Comparison of ENCODE assay signal across 9 cellular contexts in genomic region chr16:66728117-66728787, GRCh38. TPM values are rescaled to one million over a fixed set of nuclear protein-coding genes. Genes with fewer than 3 reads are reported as not detected.
DNase-seq lines count a peak whose midpoint lies in the region; ATAC-seq and TF ChIP-seq lines count a peak whose summit lies in the region.
"Had no signal": no experiment of that assay in that cellular context is flagged by ENCODE, and none has a peak within 500 bp of the region (broad histone marks: within the 10 kb centered on the region; RNA-seq: fewer than 3 reads in every experiment).

No MANE protein-coding gene starts in this region.

- peak; percentile 76 for ATAC-seq in activated naive CD8-positive, alpha-beta T cell treated with anti-CD3 and anti-CD28 coated beads, Interleukin-2, amount 50 U/mL, for 24 hours
- ATAC-seq in sciatic nerve (peak; percentile 89), GM19351 (IDR thresholded peaks at IDR 0.05; ENCODE audit: unreplicated experiment) (no peak)

- intact Hi-C loops in CD4-positive, alpha-beta memory T cell (cut with micrococcal nuclease) = loop anchor here (1.0 to 2.0 kb wide), 4 partner anchors 31 to 322 kb away; partner anchors contain the start of gene CMTM4
- intact Hi-C loops in sciatic nerve (cut with DNase I) = loop anchor here (5.0 to 10.0 kb wide), 2 partner anchors 116 to 137 kb away; no protein-coding TSS in a partner anchor

- H3K36me3 ChIP-seq in CD4-positive, alpha-beta memory T cell (ENCODE audit: insufficient read depth, low read length) = peaks cover 78% of the 10 kb centered on the region
- peaks cover 62% of the 10 kb centered on the region for H3K36me3 ChIP-seq in cardiac muscle cell

- H3K23me2 ChIP-seq in H9 (ENCODE audit: insufficient read length, low read depth, low read length, poor library complexity, severe bottlenecking) = no peaks in the 10 kb centered on the region

- no peak overlapping the region for H4K91ac ChIP-seq in H9 (ENCODE audit: insufficient read length, low read depth, low read length)

- H3K4me1 Mint-ChIP-seq in CD4-positive, alpha-beta memory T cell = peaks cover 3 to 6% (median 5%) of the 10 kb centered on the region in 4 donors
- peaks cover 34 to 39% of the 10 kb centered on the region in 2 experiments for H3K4me1 Mint-ChIP-seq in H9
- no peaks in the 10 kb centered on the region for H3K4me1 Mint-ChIP-seq in activated naive CD8-positive, alpha-beta T cell treated with anti-CD3 and anti-CD28 coated beads, Interleukin-2, amount 50 U/mL, for 24 hours

- H3K27me3 ChIP-seq in CD4-positive, alpha-beta memory T cell (ENCODE audit: insufficient read depth, low read length) = no peaks in the 10 kb centered on the region
- H3K27me3 ChIP-seq in H9 (ENCODE audit: insufficient read depth, low read length) (no peaks in the 10 kb centered on the region), cardiac muscle cell (no peaks in the 10 kb centered on the region)

- no peak overlapping the region for H2AK5ac ChIP-seq in H9 (ENCODE audit: insufficient read length, low read length)

- no peak overlapping the region for H3K4me3 Mint-ChIP-seq in CD4-positive, alpha-beta memory T cell
- no peak overlapping the region for H3K4me3 Mint-ChIP-seq in H9
- no peak overlapping the region for H3K4me3 Mint-ChIP-seq in activated naive CD8-positive, alpha-beta T cell treated with anti-CD3 and anti-CD28 coated beads, Interleukin-2, amount 50 U/mL, for 24 hours
- H3K4me3 Mint-ChIP-seq: IgD-negative memory B cell had no signal

- POLR2A ChIA-PET in CD4-positive, alpha-beta memory T cell (lab: Charles Lee; ENCODE audit: partially characterized antibody) = interaction anchor here (1.3 to 1.5 kb wide), 2 partner anchors 23 to 145 kb away, joined by 3 to 8 read pairs; partner anchors contain the start of gene DYNC1LI2

- H3K4me3 ChIP-seq in CD4-positive, alpha-beta memory T cell (ENCODE audit: low read length in 2 of 2) = no peak overlapping the region
- no peak overlapping the region for H3K4me3 ChIP-seq in cardiac muscle cell

- no peak overlapping the region for H3T11ph ChIP-seq in H9 (ENCODE audit: low read length)

- no peaks in the 10 kb centered on the region for H3K79me2 ChIP-seq in H9 (ENCODE audit: insufficient read depth, low read length)

- peak in 4 of 5 donors; percentile 42 to 56 (median 46) for DNase-seq in CD4-positive, alpha-beta memory T cell
- DNase-seq in H9 (no peak), NCI-H2196 treated with DMSO at 0.1 percent for 48 hours (lab: John Stamatoyannopoulos, UW; ENCODE audit: unreplicated experiment) (peak; percentile 44), cardiac muscle cell (ENCODE audit: low read depth in 1 of 2, low spot score in 1 of 2) (peak; percentile 61 to 80), sciatic nerve (ENCODE audit: low spot score) (no peak)
- no peak for DNase-seq in activated naive CD8-positive, alpha-beta T cell treated with anti-CD3 and anti-CD28 coated beads, Interleukin-2, amount 50 U/mL, for 24 hours
- no peak for DNase-seq in effector CD4-positive, alpha-beta T cell

- H2BK20ac ChIP-seq in H9 (ENCODE audit: low read depth, low read length, poor library complexity, severe bottlenecking) = no peak overlapping the region

- H3K18ac ChIP-seq in H9 (ENCODE audit: insufficient read length, low read depth, low read length) = no peak overlapping the region

- no peak overlapping the region for H2BK15ac ChIP-seq in H9 (ENCODE audit: low read depth, low read length)

- peak overlapping the region in 5 of 7 donors; percentile 12 to 73 (median 52) for H3K27ac Mint-ChIP-seq in CD4-positive, alpha-beta memory T cell
- peak overlapping the region; percentile 71 to 95 (median 80); a peak in 5 of 7 replicates for H3K27ac Mint-ChIP-seq in H9
- H3K27ac Mint-ChIP-seq in activated naive CD8-positive, alpha-beta T cell treated with anti-CD3 and anti-CD28 coated beads, Interleukin-2, amount 50 U/mL, for 24 hours = peak overlapping the region; percentile 23
- H3K27ac Mint-ChIP-seq: IgD-negative memory B cell had no signal

- H3K36me3 Mint-ChIP-seq in CD4-positive, alpha-beta memory T cell = peaks cover 64 to 77% of the 10 kb centered on the region in 2 donors
- H3K36me3 Mint-ChIP-seq in H9 (ENCODE audit: insufficient read depth in 1 of 3, low read depth in 3 of 3) = peaks cover 55 to 93% (median 92%) of the 10 kb centered on the region in 3 experiments
- H3K36me3 Mint-ChIP-seq in activated naive CD8-positive, alpha-beta T cell treated with anti-CD3 and anti-CD28 coated beads, Interleukin-2, amount 50 U/mL, for 24 hours (ENCODE audit: low read depth) = peaks cover 46% of the 10 kb centered on the region

- no peak overlapping the region for H2BK5ac ChIP-seq in H9 (ENCODE audit: insufficient read length, low read length)

- H4K20me1 ChIP-seq in H9 (ENCODE audit: control insufficient read depth, insufficient read depth, insufficient read length) = no peaks in the 10 kb centered on the region

- no peaks in the 10 kb centered on the region for H3K27me3 Mint-ChIP-seq in CD4-positive, alpha-beta memory T cell
- no peaks in the 10 kb centered on the region for H3K27me3 Mint-ChIP-seq in H9 (ENCODE audit: low read depth)
- no peaks in the 10 kb centered on the region for H3K27me3 Mint-ChIP-seq in activated naive CD8-positive, alpha-beta T cell treated with anti-CD3 and anti-CD28 coated beads, Interleukin-2, amount 50 U/mL, for 24 hours
- H3K27me3 Mint-ChIP-seq: IgD-negative memory B cell had no signal

- no peak overlapping the region for H3K27ac ChIP-seq in CD4-positive, alpha-beta memory T cell (ENCODE audit: low read depth, low read length)
- H3K27ac ChIP-seq in H9 (ENCODE audit: insufficient read length, low read depth, low read length) (peak overlapping the region; percentile 21), cardiac muscle cell (no peak overlapping the region)

- no peak overlapping the region for H2BK120ac ChIP-seq in H9 (ENCODE audit: low read depth, low read length, poor library complexity, severe bottlenecking)

- TF ChIP-seq CTCF in H9 (conservative IDR thresholded peaks at IDR 0.05) (peak; percentile 76), cardiac muscle cell (IDR thresholded peaks at IDR 0.05; ENCODE audit: low read depth, low read length) (peak; percentile 58)

- peaks cover 0 to 1% (median 0%) of the 10 kb centered on the region in 8 donors for H3K9me3 Mint-ChIP-seq in CD4-positive, alpha-beta memory T cell
- H3K9me3 Mint-ChIP-seq in H9 = no peaks in the 10 kb centered on the region
- H3K9me3 Mint-ChIP-seq in activated naive CD8-positive, alpha-beta T cell treated with anti-CD3 and anti-CD28 coated beads, Interleukin-2, amount 50 U/mL, for 24 hours = no peaks in the 10 kb centered on the region
- H3K9me3 Mint-ChIP-seq: IgD-negative memory B cell had no signal

- H3K79me1 ChIP-seq in H9 (ENCODE audit: insufficient read depth, low read depth, low read length, poor library complexity, severe bottlenecking) = no peaks in the 10 kb centered on the region

- H3K4me1 ChIP-seq in CD4-positive, alpha-beta memory T cell (ENCODE audit: insufficient read depth, low read length) = no peaks in the 10 kb centered on the region
- peaks cover 11% of the 10 kb centered on the region for H3K4me1 ChIP-seq in H9 (ENCODE audit: insufficient read depth, low read length)
- peaks cover 7% of the 10 kb centered on the region for H3K4me1 ChIP-seq in cardiac muscle cell (ENCODE audit: low read depth)

- no peak overlapping the region for H2BK12ac ChIP-seq in H9 (ENCODE audit: insufficient read length, low read depth, low read length)

- no peak overlapping the region for H3K4me2 ChIP-seq in H9 (ENCODE audit: insufficient read depth, insufficient read length, low read length)

- no peak overlapping the region for H3K56ac ChIP-seq in H9 (ENCODE audit: insufficient read length, low read depth, low read length)

- CTCF ChIA-PET in CD4-positive, alpha-beta memory T cell (lab: Charles Lee; ENCODE audit: partially characterized antibody) = interaction anchor here (0.7 to 4.2 kb wide), 16 partner anchors 12 to 322 kb away, joined by 3 to 76 read pairs (median 6); partner anchors contain the start of genes DYNC1LI2 and NAE1

- H3K9me3 ChIP-seq in CD4-positive, alpha-beta memory T cell (ENCODE audit: control insufficient read depth in 1 of 2, low read length in 2 of 2) = no peaks in the 10 kb centered on the region
- H3K9me3 ChIP-seq in H9 (ENCODE audit: control insufficient read depth, low read depth, low read length) (no peaks in the 10 kb centered on the region), cardiac muscle cell (ENCODE audit: low read depth) (no peaks in the 10 kb centered on the region)

- no peak overlapping the region for H4K8ac ChIP-seq in H9 (replicated peaks; ENCODE audit: insufficient read length, low read depth, low read length)

- H2AFZ ChIP-seq in H9 (ENCODE audit: low read length) = no peak overlapping the region

- H4K5ac ChIP-seq in H9 (ENCODE audit: insufficient read length, low read depth, low read length) = no peak overlapping the region

- no peak overlapping the region for H3K9ac ChIP-seq in H9 (ENCODE audit: extremely low read depth, insufficient read length, low read length)

- no CpG with 5 or more reads among the region's 3 CpGs for WGBS in H9 (ENCODE audit: extremely low coverage, insufficient read length, low lambda C conversion rate)

- H3K4ac ChIP-seq in H9 (ENCODE audit: low read depth, low read length) = no peak overlapping the region

- no peak overlapping the region for H3K14ac ChIP-seq in H9 (ENCODE audit: insufficient read depth, low read length)

- no peak overlapping the region for H3K23ac ChIP-seq in H9 (ENCODE audit: insufficient read length, low read depth, low read length)

RNA-seq across cellular contexts. Expression of gene DYNC1LI2, which starts 23.2 kb away (rescaled TPM):
- 10 to 100 TPM; 73.2 to 78.1 TPM for total RNA-seq in CD4-positive, alpha-beta memory T cell
- 10 to 100 TPM; 16.0 to 32.9 TPM for polyA plus RNA-seq in CD4-positive, alpha-beta memory T cell
- total RNA-seq in H9 (2021) (94.2 and 100 TPM in 2 replicates), cardiac muscle cell (54.5 and 58.6 TPM in 2 replicates), sciatic nerve (205 TPM)
- polyA plus RNA-seq in cardiac muscle cell = 76.0 and 89.6 TPM in 2 replicates

RNA-seq across cellular contexts. Expression of gene CMTM4, which starts 31.7 kb away (rescaled TPM):
- total RNA-seq in CD4-positive, alpha-beta memory T cell = 1 to 10 TPM; 2.0 to 2.2 TPM
- under 1 TPM in 1 of 2 donors, not detected in 1; 0.21 TPM for polyA plus RNA-seq in CD4-positive, alpha-beta memory T cell
- 39.8 and 40.5 TPM in 2 replicates for total RNA-seq in H9 (2021)
- total RNA-seq in cardiac muscle cell = 42.3 and 61.6 TPM in 2 replicates
- polyA plus RNA-seq in cardiac muscle cell = 19.7 and 22.8 TPM in 2 replicates
- 17.8 TPM for total RNA-seq in sciatic nerve

Comparison
In these comparisons a context has a peak if more than half of its experiments do, and no peak if none do; other contexts are left out.
1. DNase-seq: peak in CD4-positive, alpha-beta memory T cell (4 of 5), NCI-H2196 treated with DMSO at 0.1 percent for 48 hours (single experiment) and cardiac muscle cell (2 of 2); none in H9 (single experiment), activated naive CD8-positive, alpha-beta T cell treated with anti-CD3 and anti-CD28 coated beads, Interleukin-2, amount 50 U/mL, for 24 hours (single experiment), sciatic nerve (single experiment) and effector CD4-positive, alpha-beta T cell (single experiment).
2. H3K27ac Mint-ChIP-seq: peak in every context shown above with its lines; median percentile 80 in H9; 52 in CD4-positive, alpha-beta memory T cell; 23 in activated naive CD8-positive, alpha-beta T cell treated with anti-CD3 and anti-CD28 coated beads, Interleukin-2, amount 50 U/mL, for 24 hours.